ENCODE assay signal across 8 cellular contexts in genomic region chr13:20182231-20182846, GRCh38. TPM values are rescaled to one million over a fixed set of nuclear protein-coding genes. Genes with fewer than 3 reads are reported as not detected.
A peak's percentile ranks its signal among the peaks of the same experiment; 100 is the strongest.
DNase-seq lines count a peak whose midpoint lies in the region; ATAC-seq and TF ChIP-seq lines count a peak whose summit lies in the region.

No MANE protein-coding gene starts in this region.

- peak in 4 of 5 donors; percentile 18 to 66 (median 58) for DNase-seq in CD8-positive, alpha-beta memory T cell
- peak; percentile 34 for DNase-seq in NCI-H774 (lab: John Stamatoyannopoulos, UW)
- peak; percentile 64 for DNase-seq in activated CD8-positive, alpha-beta T cell treated with anti-CD3 and anti-CD28 coated beads, Interleukin-2, amount 10 ng/mL, durations not matched to agents 7 days and 5 days
- DNase-seq in fibroblast of mammary gland (ENCODE audit: low read depth) = peak; percentile 80
- peak; percentile 37 for DNase-seq in neural crest cell (ENCODE audit: low read depth, low spot score)
- no peak for DNase-seq in T1000 (lab: John Stamatoyannopoulos, UW)

- no peaks in the 10 kb centered on the region for H3K36me3 Mint-ChIP-seq in CD8-positive, alpha-beta memory T cell
- no peaks in the 10 kb centered on the region for H3K36me3 Mint-ChIP-seq in activated CD8-positive, alpha-beta T cell treated with anti-CD3 and anti-CD28 coated beads, Interleukin-2, amount 10 ng/mL, durations not matched to agents 7 days and 5 days (ENCODE audit: low read depth)
- H3K36me3 Mint-ChIP-seq in neural crest cell (ENCODE audit: low read depth) = no peaks in the 10 kb centered on the region

- H3K9me3 ChIP-seq in CD8-positive, alpha-beta memory T cell (ENCODE audit: low read length) = no peaks in the 10 kb centered on the region

- H3K36me3 ChIP-seq in CD8-positive, alpha-beta memory T cell (ENCODE audit: insufficient read depth, low read length) = no peaks in the 10 kb centered on the region

- H3K9me3 Mint-ChIP-seq in CD8-positive, alpha-beta memory T cell = no peaks in the 10 kb centered on the region
- H3K9me3 Mint-ChIP-seq in activated CD8-positive, alpha-beta T cell treated with anti-CD3 and anti-CD28 coated beads, Interleukin-2, amount 10 ng/mL, durations not matched to agents 7 days and 5 days (ENCODE audit: insufficient read depth) = no peaks in the 10 kb centered on the region
- H3K9me3 Mint-ChIP-seq in neural crest cell = no peaks in the 10 kb centered on the region

- TF ChIP-seq CTCF in fibroblast of mammary gland (conservative IDR thresholded peaks at IDR 0.05; ENCODE audit: control insufficient read depth, insufficient read depth, low read depth, low read length) = peak; percentile 95
- peak; percentile 85 for TF ChIP-seq CTCF in neural crest cell (conservative IDR thresholded peaks at IDR 0.05)

- no peak overlapping the region for H3K4me3 Mint-ChIP-seq in CD8-positive, alpha-beta memory T cell
- H3K4me3 Mint-ChIP-seq in activated CD8-positive, alpha-beta T cell treated with anti-CD3 and anti-CD28 coated beads, Interleukin-2, amount 10 ng/mL, durations not matched to agents 7 days and 5 days = no peak overlapping the region
- H3K4me3 Mint-ChIP-seq in neural crest cell = no peak overlapping the region

- H3K4me1 Mint-ChIP-seq in CD8-positive, alpha-beta memory T cell = peaks cover 0 to 2% (median 0%) of the 10 kb centered on the region in 3 donors
- no peaks in the 10 kb centered on the region for H3K4me1 Mint-ChIP-seq in activated CD8-positive, alpha-beta T cell treated with anti-CD3 and anti-CD28 coated beads, Interleukin-2, amount 10 ng/mL, durations not matched to agents 7 days and 5 days (ENCODE audit: low read depth)
- peaks cover 11% of the 10 kb centered on the region for H3K4me1 Mint-ChIP-seq in neural crest cell

- no peak overlapping the region for H3K27ac ChIP-seq in CD8-positive, alpha-beta memory T cell (ENCODE audit: low read depth, low read length)

- H3K4me3 ChIP-seq in CD8-positive, alpha-beta memory T cell (ENCODE audit: low read length) = no peak overlapping the region
- H3K4me3 ChIP-seq in fibroblast of mammary gland (ENCODE audit: control insufficient read depth, low read depth, low read length) = no peak overlapping the region

- peaks cover 8% of the 10 kb centered on the region for H3K27me3 ChIP-seq in CD8-positive, alpha-beta memory T cell (ENCODE audit: insufficient read depth, low read length, poor library complexity, severe bottlenecking)

- H3K27me3 Mint-ChIP-seq in CD8-positive, alpha-beta memory T cell = peaks cover 31 to 53% of the 10 kb centered on the region in 2 donors
- H3K27me3 Mint-ChIP-seq in activated CD8-positive, alpha-beta T cell treated with anti-CD3 and anti-CD28 coated beads, Interleukin-2, amount 10 ng/mL, durations not matched to agents 7 days and 5 days (ENCODE audit: low read depth) = peaks cover 28% of the 10 kb centered on the region
- peaks cover 26% of the 10 kb centered on the region for H3K27me3 Mint-ChIP-seq in neural crest cell (ENCODE audit: low read depth)

- CTCF ChIA-PET in CD8-positive, alpha-beta memory T cell (lab: Charles Lee) = interaction anchor here (1.1 to 1.4 kb wide), 4 partner anchors 9 to 743 kb away, joined by 3 to 6 read pairs (median 3); no protein-coding TSS in a partner anchor
- CTCF ChIA-PET in activated CD8-positive, alpha-beta T cell treated with anti-CD3 and anti-CD28 coated beads, Interleukin-2, amount 10 ng/mL, durations not matched to agents 7 days and 5 days (lab: Charles Lee) = interaction anchor here (1.1 to 2.3 kb wide), 9 partner anchors 9 to 743 kb away, joined by 3 to 12 read pairs (median 5); no protein-coding TSS in a partner anchor

- POLR2A ChIA-PET in CD8-positive, alpha-beta memory T cell (lab: Charles Lee) = interaction anchor here (0.8 kb wide), 1 partner anchor 315 kb away, joined by 19 read pairs; no protein-coding TSS in a partner anchor
- POLR2A ChIA-PET in activated CD8-positive, alpha-beta T cell treated with anti-CD3 and anti-CD28 coated beads, Interleukin-2, amount 10 ng/mL, durations not matched to agents 7 days and 5 days (lab: Charles Lee) = no interaction called here

- H3K4me1 ChIP-seq in CD8-positive, alpha-beta memory T cell (ENCODE audit: insufficient read depth, low read length) = no peaks in the 10 kb centered on the region

- no peak overlapping the region for H3K27ac Mint-ChIP-seq in CD8-positive, alpha-beta memory T cell
- no peak overlapping the region for H3K27ac Mint-ChIP-seq in activated CD8-positive, alpha-beta T cell treated with anti-CD3 and anti-CD28 coated beads, Interleukin-2, amount 10 ng/mL, durations not matched to agents 7 days and 5 days
- no peak overlapping the region for H3K27ac Mint-ChIP-seq in neural crest cell (ENCODE audit: unreplicated experiment)

- ATAC-seq in GM19035 (IDR thresholded peaks at IDR 0.05; ENCODE audit: unreplicated experiment) = peak; percentile 82
- ATAC-seq in HG03469 (IDR thresholded peaks at IDR 0.05; ENCODE audit: unreplicated experiment) = peak; percentile 79
- peak; percentile 95 for ATAC-seq in activated CD8-positive, alpha-beta T cell treated with anti-CD3 and anti-CD28 coated beads, Interleukin-2, amount 10 ng/mL, durations not matched to agents 7 days and 5 days

RNA-seq across cellular contexts. Expression of gene GJB2, which starts 10.4 kb away (rescaled TPM):
- 10 to 100 TPM; 27.3 to 27.6 TPM for total RNA-seq in CD8-positive, alpha-beta memory T cell
- polyA plus RNA-seq in CD8-positive, alpha-beta memory T cell = not detected
- under 1 TPM; 0.26 to 0.32 TPM for total RNA-seq in activated CD8-positive, alpha-beta T cell treated with anti-CD3 and anti-CD28 coated beads, Interleukin-2, amount 10 ng/mL, durations not matched to agents 7 days and 5 days
- total RNA-seq in neural crest cell = not detected in 2 replicates

RNA-seq across cellular contexts. Expression of gene GJA3, which starts 21.5 kb away (rescaled TPM):
- total RNA-seq in CD8-positive, alpha-beta memory T cell = 1 to 10 TPM in 1 of 2 experiments, under 1 TPM in 1; 0.85 to 1.0 TPM
- polyA plus RNA-seq in CD8-positive, alpha-beta memory T cell = 0.09 TPM
- under 1 TPM in 1 of 2 experiments, not detected in 1; 0.16 TPM for total RNA-seq in activated CD8-positive, alpha-beta T cell treated with anti-CD3 and anti-CD28 coated beads, Interleukin-2, amount 10 ng/mL, durations not matched to agents 7 days and 5 days
- total RNA-seq in neural crest cell = not detected in 2 replicates

RNA-seq across cellular contexts. Expression of gene GJB6, which starts 49.8 kb away (rescaled TPM):
- total RNA-seq in CD8-positive, alpha-beta memory T cell = 1 to 10 TPM; 7.3 to 7.7 TPM
- not detected for polyA plus RNA-seq in CD8-positive, alpha-beta memory T cell
- 1 to 10 TPM; 1.7 to 1.9 TPM for total RNA-seq in activated CD8-positive, alpha-beta T cell treated with anti-CD3 and anti-CD28 coated beads, Interleukin-2, amount 10 ng/mL, durations not matched to agents 7 days and 5 days
- total RNA-seq in neural crest cell = not detected in 2 replicates

Comparison
In these comparisons a context has a peak if more than half of its experiments do, and no peak if none do; other contexts are left out.
1. RNA of gene GJB2, which starts 10.4 kb away (total RNA-seq): 27.3 to 27.6 TPM in CD8-positive, alpha-beta memory T cell; 0.26 to 0.32 TPM in activated CD8-positive, alpha-beta T cell treated with anti-CD3 and anti-CD28 coated beads, Interleukin-2, amount 10 ng/mL, durations not matched to agents 7 days and 5 days and not detected in neural crest cell; every median in the first group is over 10 times any median in the second.
2. Peak in every context shown above with its lines, with median percentiles within 50 percentile points of each other: ATAC-seq.